ENCODE assay signal across 8 cellular contexts in genomic region chr5:124157320-124157719, GRCh38.
DNase-seq lines count a peak whose midpoint lies in the region; ATAC-seq and TF ChIP-seq lines count a peak whose summit lies in the region.

No MANE protein-coding gene starts in this region.

- no peaks in the 10 kb centered on the region for H3K27me3 ChIP-seq in KMS-11 (ENCODE audit: insufficient read depth, low read depth)
- H3K27me3 ChIP-seq in adipocyte (replicated peaks; ENCODE audit: control insufficient read depth, insufficient read depth, low read length), result no peaks in the 10 kb centered on the region
- no peaks in the 10 kb centered on the region for H3K27me3 ChIP-seq in smooth muscle cell (ENCODE audit: low read depth)

- H4K20me1 ChIP-seq in KMS-11 (ENCODE audit: insufficient read depth) (no peaks in the 10 kb centered on the region), smooth muscle cell (ENCODE audit: low read depth) (no peaks in the 10 kb centered on the region)

- peaks cover 36% of the 10 kb centered on the region for H3K9me3 ChIP-seq in adipocyte (ENCODE audit: control insufficient read depth, low read length)
- H3K9me3 ChIP-seq in smooth muscle cell (replicated peaks; ENCODE audit: low read depth), result peaks cover 11% of the 10 kb centered on the region

- H3K27ac ChIP-seq in KMS-11, result no peak overlapping the region
- H3K27ac ChIP-seq in smooth muscle cell (ENCODE audit: low read depth), result peak overlapping the region; percentile 49

- no peak overlapping the region for H3K9ac ChIP-seq in KMS-11
- no peak overlapping the region for H3K9ac ChIP-seq in adipocyte (ENCODE audit: low read length)
- no peak overlapping the region for H3K9ac ChIP-seq in smooth muscle cell (ENCODE audit: low read depth)

- WGBS in smooth muscle cell (ENCODE audit: low lambda C conversion rate), result 46% methylated on average over 2 of the region's 2 CpGs

- H3K4me3 ChIP-seq in KMS-11 (IDR thresholded peaks at IDR 0.05; ENCODE audit: insufficient read depth, low read depth, low read length), result no peak overlapping the region
- peak overlapping the region; percentile 46 for H3K4me3 ChIP-seq in adipocyte (ENCODE audit: low read length)
- peak overlapping the region; percentile 33 for H3K4me3 ChIP-seq in smooth muscle cell

- no peaks in the 10 kb centered on the region for H3K36me3 ChIP-seq in KMS-11 (ENCODE audit: insufficient read depth)
- H3K36me3 ChIP-seq in adipocyte (ENCODE audit: control insufficient read depth, insufficient read depth, low read length, severe bottlenecking), result no peaks in the 10 kb centered on the region
- peaks cover 16% of the 10 kb centered on the region for H3K36me3 ChIP-seq in smooth muscle cell (ENCODE audit: low read depth)

- no peaks in the 10 kb centered on the region for H3F3A ChIP-seq in smooth muscle cell (ENCODE audit: low read depth)

- H3K4me2 ChIP-seq in KMS-11 (peak overlapping the region; percentile 38; the same call in 1 of the 2 replicates), smooth muscle cell (peak overlapping the region; percentile 77)

- peak; percentile 64 for DNase-seq in NOMO-1 treated with DMSO at 0.1 percent for 48 hours (lab: John Stamatoyannopoulos, UW; ENCODE audit: unreplicated experiment)
- DNase-seq in NOMO-1 treated with dmso at 0.1 percent for 144 hours (lab: John Stamatoyannopoulos, UW; ENCODE audit: unreplicated experiment), result no peak
- DNase-seq in adipocyte (ENCODE audit: low read depth), result peak; percentile 22
- no peak for DNase-seq in smooth muscle cell (lab: John Stamatoyannopoulos, UW; ENCODE audit: unreplicated experiment)
- no peak for DNase-seq in activated gamma-delta T cell (lab: John Stamatoyannopoulos, UW)
- no peak for DNase-seq in GM03348 (ENCODE audit: low spot score)

- no peak for ATAC-seq in activated CD4-positive, CD25-positive, alpha-beta regulatory T cell treated with anti-CD3 and anti-CD28 coated beads, Interleukin-2, amount 50 U/mL, for 24 hours

- no peaks in the 10 kb centered on the region for H3K4me1 ChIP-seq in KMS-11 (ENCODE audit: low read depth, poor library complexity, severe bottlenecking)
- H3K4me1 ChIP-seq in adipocyte (ENCODE audit: control insufficient read depth, insufficient read depth, low read length), result no peaks in the 10 kb centered on the region
- no peaks in the 10 kb centered on the region for H3K4me1 ChIP-seq in smooth muscle cell (ENCODE audit: low read depth)

- TF ChIP-seq CTCF in KMS-11 (conservative IDR thresholded peaks at IDR 0.05; ENCODE audit: low read depth, low read length), result no peak
- no peak for TF ChIP-seq CTCF in smooth muscle cell (IDR thresholded peaks at IDR 0.05; ENCODE audit: borderline replicate concordance, insufficient read depth, poor library complexity, severe bottlenecking)

- peak overlapping the region; percentile 46; the same call in 1 of the 2 replicates for H2AFZ ChIP-seq in KMS-11 (ENCODE audit: low read depth)
- H2AFZ ChIP-seq in smooth muscle cell (ENCODE audit: low read depth), result peak overlapping the region; percentile 48

- H3K79me2 ChIP-seq in KMS-11 (ENCODE audit: insufficient read depth, low read depth) (no peaks in the 10 kb centered on the region), smooth muscle cell (ENCODE audit: low read depth) (no peaks in the 10 kb centered on the region)

Comparison
In these comparisons a context has a peak if more than half of its experiments do, and no peak if none do; other contexts are left out.
1. DNase-seq: peak in NOMO-1 treated with DMSO at 0.1 percent for 48 hours (single experiment) and adipocyte (single experiment); none in NOMO-1 treated with dmso at 0.1 percent for 144 hours (single experiment), smooth muscle cell (single experiment), activated gamma-delta T cell (single experiment) and GM03348 (single experiment).